Comparison of ENCODE assay signal across 12 cellular contexts in genomic region chr1:27561126-27561899, GRCh38. TPM values are rescaled to one million over a fixed set of nuclear protein-coding genes. Genes with fewer than 3 reads are reported as not detected.
A peak's percentile ranks its signal among the peaks of the same experiment; 100 is the strongest.
DNase-seq lines count a peak whose midpoint lies in the region; ATAC-seq, FAIRE-seq and TF ChIP-seq lines count a peak whose summit lies in the region.
"Had no signal": no experiment of that assay in that cellular context is flagged by ENCODE, and none has a peak within 500 bp of the region (broad histone marks: within the 10 kb centered on the region; RNA-seq: fewer than 3 reads in every experiment).

No MANE protein-coding gene starts in this region.

- H3K9ac ChIP-seq in GM23248 (peak overlapping the region; percentile 15; the same call in 1 of the 2 replicates), kidney (ENCODE audit: low read length in 2 of 2) (peak overlapping the region in 1 of 2 donors; percentile 30), skeletal muscle satellite cell (ENCODE audit: low read depth, low read length) (no peak overlapping the region)

- in situ Hi-C loops in GM23248 (cut with MboI), result no loop called here

- H3K4me1 ChIP-seq in GM23248 (ENCODE audit: insufficient read depth) (peaks cover 39% of the 10 kb centered on the region), body of pancreas (peaks cover 75% of the 10 kb centered on the region), kidney (ENCODE audit: control insufficient read depth in 1 of 2, insufficient read depth in 1 of 2, low read depth in 1 of 2, low read length in 2 of 2) (peaks cover 48 to 71% of the 10 kb centered on the region in 2 donors), skeletal muscle satellite cell (ENCODE audit: control insufficient read depth, insufficient read depth, low read length) (peaks cover 86% of the 10 kb centered on the region)

- no peak for TF ChIP-seq CTCF in body of pancreas (IDR thresholded peaks at IDR 0.05)
- no peak for TF ChIP-seq CTCF in kidney (IDR thresholded peaks at IDR 0.05; ENCODE audit: borderline replicate concordance, extremely low read depth, insufficient read depth)

- DNase-seq in GM23248, result no peak
- DNase-seq in body of pancreas, result peak in 1 of 4 donors; percentile 11
- DNase-seq in kidney, result no peak
- DNase-seq in CD1c-positive myeloid dendritic cell (ENCODE audit: extremely low spot score), result no peak
- no peak for DNase-seq in islet precursor cell
- no peak for DNase-seq in dermis blood vessel endothelial cell
- DNase-seq: DMS79 treated with DMSO at 0.1 percent for 48 hours, NCI-H1092, SIG-M5 had no signal

- no peak for TF ChIP-seq POLR2A in body of pancreas (IDR thresholded peaks at IDR 0.05)

- no peaks in the 10 kb centered on the region for H3K36me3 ChIP-seq in GM23248 (ENCODE audit: low read depth)
- no peaks in the 10 kb centered on the region for H3K36me3 ChIP-seq in body of pancreas (replicated peaks in 1 of 2; ENCODE audit: insufficient read depth in 1 of 2, low read depth in 2 of 2)
- no peaks in the 10 kb centered on the region for H3K36me3 ChIP-seq in kidney (ENCODE audit: control insufficient read depth in 1 of 2, insufficient read depth in 2 of 2, low read length in 2 of 2)
- peaks cover 12% of the 10 kb centered on the region for H3K36me3 ChIP-seq in skeletal muscle satellite cell (ENCODE audit: insufficient read depth, low read length)
- H3K36me3 ChIP-seq: neutrophil had no signal

- H3K9me3 ChIP-seq in GM23248 (ENCODE audit: low read depth), result no peaks in the 10 kb centered on the region
- H3K9me3 ChIP-seq in body of pancreas, result no peaks in the 10 kb centered on the region
- H3K9me3 ChIP-seq in kidney (ENCODE audit: control insufficient read depth in 1 of 2, low read length in 2 of 2), result no peaks in the 10 kb centered on the region
- H3K9me3 ChIP-seq in skeletal muscle satellite cell (replicated peaks; ENCODE audit: low read length), result no peaks in the 10 kb centered on the region
- H3K9me3 ChIP-seq: neutrophil had no signal

- H3K27ac ChIP-seq in GM23248 (no peak overlapping the region), body of pancreas (peak overlapping the region; percentile 36 to 95 (median 88)), kidney (ENCODE audit: low read depth in 2 of 2, low read length in 2 of 2) (peak overlapping the region; percentile 24 to 43)
- H3K27ac ChIP-seq: neutrophil had no signal

- intact Hi-C loops in body of pancreas (cut with DNase I) (no loop called here), kidney (cut with DNase I) (no loop called here)

- 31 to 36% methylated on average over 9 of the region's 9 CpGs for WGBS in GM23248 (ENCODE audit: low coverage in 1 of 2, low lambda C conversion rate in 2 of 2, missing lambda C conversion rate in 2 of 2), 2 experiments
- 62 to 86% methylated on average over 8 to 9 of the region's 9 CpGs for WGBS in body of pancreas, 2 donors

- ATAC-seq in body of pancreas (no peak), GM18873 (IDR thresholded peaks at IDR 0.05; ENCODE audit: low FRiP score, unreplicated experiment) (no peak)

- H3K27me3 ChIP-seq in GM23248 (replicated peaks; ENCODE audit: insufficient read depth) (no peaks in the 10 kb centered on the region), body of pancreas (no peaks in the 10 kb centered on the region), skeletal muscle satellite cell (ENCODE audit: control insufficient read depth, insufficient read depth, low read length) (no peaks in the 10 kb centered on the region)
- H3K27me3 ChIP-seq: neutrophil had no signal

- H2AFZ ChIP-seq in GM23248, result no peak overlapping the region

- H3K79me2 ChIP-seq in GM23248 (ENCODE audit: insufficient read depth), result peaks cover 88% of the 10 kb centered on the region

- H3K4me2 ChIP-seq in GM23248 (ENCODE audit: unreplicated experiment) (peak overlapping the region; percentile 15), skeletal muscle satellite cell (ENCODE audit: low read length) (peak overlapping the region; percentile 40)

- H3K9me2 ChIP-seq in GM23248 (ENCODE audit: insufficient read depth), result no peaks in the 10 kb centered on the region

- H3F3A ChIP-seq in GM23248 (ENCODE audit: insufficient read depth), result peaks cover 11% of the 10 kb centered on the region

- H3K4me3 ChIP-seq in GM23248 (no peak overlapping the region), body of pancreas (no peak overlapping the region), kidney (ENCODE audit: low read length in 2 of 2) (no peak overlapping the region), skeletal muscle satellite cell (ENCODE audit: low read length) (no peak overlapping the region)

- no peaks in the 10 kb centered on the region for H4K20me1 ChIP-seq in GM23248 (ENCODE audit: insufficient read depth)

- FAIRE-seq in kidney (lab: Jason Lieb, UNC), result no peak

RNA-seq across cellular contexts. Expression of gene AHDC1, which starts 42.6 kb away (rescaled TPM):
- 5.3 and 5.8 TPM in 2 replicates for total RNA-seq in GM23248 (2014; rRNA removed; shearing (Covaris generic))
- polyA plus RNA-seq in GM23248 (2016; fragmentation: Nextera tagmentation; extraction: Ambion mirVana) (3.9 and 4.5 TPM in 2 replicates), kidney (ENCODE audit: insufficient read depth, low read depth, low replicate concordance) (8.5 TPM)
- total RNA-seq in body of pancreas (10 to 100 TPM; 13.5 to 14.2 TPM), kidney (48.2 TPM), dermis blood vessel endothelial cell (7.1 and 16.0 TPM in 2 replicates)
- 11.6 and 11.9 TPM in 2 replicates for total RNA-seq in skeletal muscle satellite cell (2012; rRNA removed)
